In genomic region chr6:155272353-155273222, GRCh38 we compare ENCODE assay signal across 13 cellular contexts. TPM values are rescaled to one million over a fixed set of nuclear protein-coding genes. Genes with fewer than 3 reads are reported as not detected.
DNase-seq lines count a peak whose midpoint lies in the region; ATAC-seq and TF ChIP-seq lines count a peak whose summit lies in the region.
"Had no signal": no experiment of that assay in that cellular context is flagged by ENCODE, and none has a peak within 500 bp of the region (broad histone marks: within the 10 kb centered on the region; RNA-seq: fewer than 3 reads in every experiment).

No MANE protein-coding gene starts in this region.

- intact Hi-C loops in esophagus squamous epithelium (cut with DNase I): no loop called here

- H3K79me2 ChIP-seq in ACC112 (ENCODE audit: control insufficient read depth, insufficient read depth, low read length, unreplicated experiment): peaks cover 5% of the 10 kb centered on the region

- no peaks in the 10 kb centered on the region for H3K27me3 Mint-ChIP-seq in osteocyte (ENCODE audit: unreplicated experiment)
- H3K27me3 Mint-ChIP-seq: CD4-positive, alpha-beta memory T cell had no signal

- peaks cover 8% of the 10 kb centered on the region for H3K36me3 Mint-ChIP-seq in osteocyte (ENCODE audit: unreplicated experiment)

- H3K9me3 ChIP-seq in HUES64 (ENCODE audit: insufficient read depth, low read depth, low read length) (no peaks in the 10 kb centered on the region), esophagus squamous epithelium (no peaks in the 10 kb centered on the region)
- H3K9me3 ChIP-seq: body of pancreas had no signal

- ATAC-seq in HG03196 (IDR thresholded peaks at IDR 0.05; ENCODE audit: unreplicated experiment): no peak
- no peak for ATAC-seq in GM18868 (IDR thresholded peaks at IDR 0.05; ENCODE audit: unreplicated experiment)
- no peak for ATAC-seq in GM19467 (IDR thresholded peaks at IDR 0.05; ENCODE audit: unreplicated experiment)

- H3K27ac ChIP-seq in ACC112 (ENCODE audit: low read depth, low read length) (peak overlapping the region; percentile 96), HUES64 (ENCODE audit: low read depth, low read length) (peak overlapping the region; percentile 54), esophagus squamous epithelium (peak overlapping the region in 3 of 4 donors; percentile 35 to 84 (median 72))
- H3K27ac ChIP-seq: body of pancreas had no signal

- H3K27ac Mint-ChIP-seq in osteocyte (ENCODE audit: unreplicated experiment): peak overlapping the region; percentile 81

- no peak for TF ChIP-seq POLR2A in esophagus squamous epithelium (IDR thresholded peaks at IDR 0.05)

- H3K27me3 ChIP-seq in ACC112 (ENCODE audit: insufficient read depth, low read length) (no peaks in the 10 kb centered on the region), HUES64 (ENCODE audit: insufficient read depth, low read length) (no peaks in the 10 kb centered on the region), esophagus squamous epithelium (no peaks in the 10 kb centered on the region)
- H3K27me3 ChIP-seq: body of pancreas had no signal

- H3K4me1 ChIP-seq in ACC112 (ENCODE audit: control insufficient read depth, insufficient read depth, low read length, unreplicated experiment) (peaks cover 59% of the 10 kb centered on the region), HUES64 (ENCODE audit: insufficient read depth, low read length) (peaks cover 43% of the 10 kb centered on the region), esophagus squamous epithelium (peaks cover 4 to 51% (median 22%) of the 10 kb centered on the region in 3 donors)
- H3K4me1 ChIP-seq: body of pancreas had no signal

- no peak for TF ChIP-seq CTCF in esophagus squamous epithelium (IDR thresholded peaks at IDR 0.05)
- TF ChIP-seq CTCF in osteocyte (IDR thresholded peaks at IDR 0.05): no peak

- H3K4me3 ChIP-seq in ACC112 (ENCODE audit: low read depth, low read length) (peak overlapping the region; percentile 42), HUES64 (ENCODE audit: low read length) (no peak overlapping the region), esophagus squamous epithelium (no peak overlapping the region)
- H3K4me3 ChIP-seq: body of pancreas had no signal

- H2AFZ ChIP-seq in ACC112 (ENCODE audit: low read length, unreplicated experiment): peak overlapping the region; percentile 6

- peak overlapping the region; percentile 23; the same call in 1 of the 2 replicates for H3K9ac ChIP-seq in HUES64 (ENCODE audit: low read depth, low read length)

- H3K36me3 ChIP-seq in ACC112 (ENCODE audit: insufficient read depth, low read length): no peaks in the 10 kb centered on the region
- H3K36me3 ChIP-seq in HUES64 (ENCODE audit: insufficient read depth, low read length): peaks cover 28% of the 10 kb centered on the region
- no peaks in the 10 kb centered on the region for H3K36me3 ChIP-seq in esophagus squamous epithelium

- WGBS in HUES64: 95% methylated on average over 8 of the region's 8 CpGs
- 76 to 77% methylated on average over 8 of the region's 8 CpGs for WGBS in esophagus squamous epithelium, 2 donors

- H3K4me3 Mint-ChIP-seq in osteocyte (ENCODE audit: unreplicated experiment): no peak overlapping the region
- H3K4me3 Mint-ChIP-seq: CD4-positive, alpha-beta memory T cell had no signal

- H3K4me1 Mint-ChIP-seq in osteocyte (ENCODE audit: unreplicated experiment): peaks cover 41% of the 10 kb centered on the region

- DNase-seq in esophagus squamous epithelium (lab: John Stamatoyannopoulos, UW): no peak
- no peak for DNase-seq in osteocyte (ENCODE audit: extremely low spot score, unreplicated experiment)
- no peak for DNase-seq in NK-92 (lab: John Stamatoyannopoulos, UW; ENCODE audit: unreplicated experiment)
- DNase-seq: activated CD4-positive, alpha-beta T cell treated with anti-CD3 and anti-CD28 coated beads, Interleukin-2, amount 50 U/mL, for 48 hours; body of pancreas; CD4-positive, alpha-beta memory T cell; NCI-H1092 treated with DMSO at 0.1 percent for 48 hours; stimulated activated naive CD4-positive, alpha-beta T cell treated with Interleukin-2 at 50 U/mL for 16 hours had no signal

- H3K9me3 Mint-ChIP-seq in osteocyte (ENCODE audit: unreplicated experiment): no peaks in the 10 kb centered on the region
- H3K9me3 Mint-ChIP-seq: CD4-positive, alpha-beta memory T cell had no signal

RNA-seq across cellular contexts. Expression of gene CLDN20, which starts 8.8 kb away (rescaled TPM):
- not detected for polyA plus RNA-seq in HUES64 (2013, experiment 1 of 2)
- polyA plus RNA-seq in HUES64 (2013, experiment 2 of 2): not detected
- total RNA-seq in esophagus squamous epithelium: under 1 TPM in 1 of 4 donors, not detected in 3; 0.19 TPM
- total RNA-seq in osteocyte: not detected in 2 replicates
- total RNA-seq: body of pancreas; CD4-positive, alpha-beta memory T cell had no signal
- polyA plus RNA-seq: CD4-positive, alpha-beta memory T cell had no signal

RNA-seq across cellular contexts. Expression of gene TFB1M, which starts 41.7 kb away (rescaled TPM):
- polyA plus RNA-seq in HUES64 (2013, experiment 1 of 2): 20.7 TPM
- polyA plus RNA-seq in HUES64 (2013, experiment 2 of 2): 18.4 TPM
- 10 to 100 TPM; 11.2 to 15.6 (median 11.4) TPM for total RNA-seq in esophagus squamous epithelium
- 14.1 and 19.1 TPM in 2 replicates for total RNA-seq in osteocyte
